In genomic region chr7:150378853-150379589, GRCh38 we compare ENCODE assay signal across 8 cellular contexts. TPM values are rescaled to one million over a fixed set of nuclear protein-coding genes. Genes with fewer than 3 reads are reported as not detected.
DNase-seq lines count a peak whose midpoint lies in the region; ATAC-seq and TF ChIP-seq lines count a peak whose summit lies in the region.

Gene ZNF775, plus strand, starts transcription at chr7:150379330. Its CDS starts 9,141 bp downstream, at chr7:150388471.

- no peak for TF ChIP-seq CTCF in kidney epithelial cell (IDR thresholded peaks at IDR 0.05; ENCODE audit: insufficient read depth, low read length, poor library complexity, severe bottlenecking)

- DNase-seq in Ammon's horn (ENCODE audit: low spot score) (peak; percentile 94), NCI-H460 (ENCODE audit: extremely low read depth, low read depth) (peak; percentile 94), cerebellum (ENCODE audit: low spot score) (peak; percentile 99), kidney epithelial cell (ENCODE audit: low read depth) (peak; percentile 67)
- peak; percentile 85 for DNase-seq in activated CD4-positive, alpha-beta T cell treated with anti-CD3 and anti-CD28 coated beads for 1 hour
- peak; percentile 87 for DNase-seq in stimulated activated CD4-positive, alpha-beta T cell treated with anti-CD3 and anti-CD28 coated beads, Interleukin-15, amount 100 ng/mL, for 1 hour (ENCODE audit: low read depth in 1 of 2, low spot score in 1 of 2)

- H3K36me3 ChIP-seq in kidney epithelial cell (ENCODE audit: control insufficient read depth, insufficient read depth, low read length) = no peaks in the 10 kb centered on the region

- peak within 1 kb of the TSS; percentile 82 for H3K4me3 ChIP-seq in kidney epithelial cell (ENCODE audit: low read depth, low read length)

- peak; percentile 54 for ATAC-seq in HG03378 (IDR thresholded peaks at IDR 0.05; ENCODE audit: unreplicated experiment)

- no peaks in the 10 kb centered on the region for H3K27me3 ChIP-seq in kidney epithelial cell (ENCODE audit: control insufficient read depth, insufficient read depth, low read length)

- TF ChIP-seq POLR2A in GM19193 (IDR thresholded peaks at IDR 0.05; ENCODE audit: extremely low read depth, insufficient read depth, insufficient read length) = peak; percentile 93

RNA-seq across cellular contexts. Expression of gene ZNF775, which starts in this region (rescaled TPM):
- 3.8 and 4.4 TPM in 2 replicates for total RNA-seq in NCI-H460 (2014; rRNA removed; shearing (Covaris generic))
- 8.3 and 15.5 TPM in 2 replicates for polyA plus RNA-seq in NCI-H460 (2014; cell fraction: nucleus; rRNA removed)
- 8.2 TPM for total RNA-seq in cerebellum
- total RNA-seq in kidney epithelial cell = 8.0 and 10.1 TPM in 2 replicates

Comparison
In these comparisons a context has a peak if more than half of its experiments do, and no peak if none do; other contexts are left out.
1. Peak in every context shown above with its lines: DNase-seq, ATAC-seq and H3K4me3 ChIP-seq.